8 cellular contexts compared by ENCODE assay signal in genomic region chr15:78873796-78874761, GRCh38. TPM values are rescaled to one million over a fixed set of nuclear protein-coding genes. Genes with fewer than 3 reads are reported as not detected.
DNase-seq lines count a peak whose midpoint lies in the region; ATAC-seq, FAIRE-seq and TF ChIP-seq lines count a peak whose summit lies in the region.

No MANE protein-coding gene starts in this region.

- H3K4me1 ChIP-seq in keratinocyte (ENCODE audit: control insufficient read depth, extremely low read depth, insufficient read depth, low read length) = peaks cover 31% of the 10 kb centered on the region

- peaks cover 3% of the 10 kb centered on the region for H3K9me1 ChIP-seq in keratinocyte (ENCODE audit: control insufficient read depth, extremely low read depth, insufficient read depth, low read length)

- dilution Hi-C loops in keratinocyte (cut with MboI; ENCODE audit: extremely low pct_ligation_motif_present, low sequenced_read_pairs) = no loop called here

- H3K79me2 ChIP-seq in keratinocyte (ENCODE audit: control insufficient read depth, insufficient read depth, low read length) = peaks cover 60% of the 10 kb centered on the region

- FAIRE-seq in keratinocyte (lab: Jason Lieb, UNC) = no peak

- H3K36me3 ChIP-seq in keratinocyte (ENCODE audit: control insufficient read depth in 2 of 2, extremely low read depth in 1 of 2, insufficient read depth in 2 of 2, low read length in 2 of 2) = no peaks in the 10 kb centered on the region

- peak overlapping the region; percentile 16 for H2AFZ ChIP-seq in keratinocyte (ENCODE audit: control insufficient read depth, low read length)

- peak; percentile 12 for DNase-seq in NCI-H1694 (lab: John Stamatoyannopoulos, UW)
- no peak for DNase-seq in NCI-H1694 treated with DMSO at 0.1 percent for 48 hours (lab: John Stamatoyannopoulos, UW)
- DNase-seq in OCI-M1 (lab: John Stamatoyannopoulos, UW) = peak; percentile 75
- no peak for DNase-seq in keratinocyte (ENCODE audit: low read depth, low spot score)
- DNase-seq in stimulated activated CD4-positive, alpha-beta T cell treated with anti-CD3 and anti-CD28 coated beads, Interleukin-4, amount 100 ng/mL, for 1 hour = peak; percentile 34

- H4K20me1 ChIP-seq in keratinocyte (ENCODE audit: control insufficient read depth, extremely low read depth, insufficient read depth, low read length) = peaks cover 48% of the 10 kb centered on the region

- H3K27me3 ChIP-seq in keratinocyte (ENCODE audit: control insufficient read depth, extremely low read depth, insufficient read depth, low read length) = no peaks in the 10 kb centered on the region

- TF ChIP-seq CTCF in keratinocyte (optimal IDR thresholded peaks at IDR 0.05 in 1 of 3, IDR thresholded peaks at IDR 0.05 in 1 of 3, conservative IDR thresholded peaks at IDR 0.05 in 1 of 3; ENCODE audit: extremely low read depth in 1 of 3, insufficient read depth in 2 of 3, low read length in 3 of 3) = peak in 1 of 3 experiments; percentile 6

- ATAC-seq in HG03025 (IDR thresholded peaks at IDR 0.05; ENCODE audit: low FRiP score, unreplicated experiment) = no peak
- ATAC-seq in HG03159 (IDR thresholded peaks at IDR 0.05; ENCODE audit: unreplicated experiment) = no peak

- H3K9me3 ChIP-seq in keratinocyte (ENCODE audit: control insufficient read depth, low read depth, low read length) = no peaks in the 10 kb centered on the region

- H3K9ac ChIP-seq in keratinocyte (ENCODE audit: control insufficient read depth, extremely low read depth, insufficient read depth, low read length) = peak overlapping the region; percentile 100

- H3K27ac ChIP-seq in angular gyrus (ENCODE audit: low read depth, low read length) (peak overlapping the region; percentile 99), keratinocyte (ENCODE audit: control insufficient read depth, insufficient read depth, low read length) (peak overlapping the region; percentile 99)

- H3K4me2 ChIP-seq in keratinocyte (ENCODE audit: control insufficient read depth, extremely low read depth, insufficient read depth, low read depth, low read length) = peak overlapping the region; percentile 91

- H3K4me3 ChIP-seq in keratinocyte (ENCODE audit: control insufficient read depth in 2 of 3, extremely low read depth in 1 of 3, insufficient read depth in 2 of 3, low read depth in 1 of 3, low read length in 3 of 3) = peak overlapping the region; percentile 85 to 99 (median 97)

RNA-seq across cellular contexts. Expression of gene MORF4L1, which starts 1.4 kb away (rescaled TPM):
- polyA plus RNA-seq in keratinocyte = 163 to 293 TPM (median 281 TPM) in 3 replicates
- polyA plus RNA-seq in keratinocyte (2011; ENCODE audit: low read depth) = 283 TPM
- polyA plus RNA-seq in keratinocyte (2011; cell fraction: cytosol; rRNA removed) = 231 and 274 TPM in 2 replicates
- polyA plus RNA-seq in keratinocyte (2011; cell fraction: nucleus; rRNA removed) = 114 and 151 TPM in 2 replicates
- polyA plus RNA-seq in keratinocyte (2012; ENCODE audit: low replicate concordance) = 194 and 269 TPM in 2 replicates
- polyA minus RNA-seq in keratinocyte = 26.2 to 85.8 TPM (median 49.6 TPM) in 3 replicates
- 60.4 TPM for polyA minus RNA-seq in keratinocyte (2011; cell fraction: cytosol; rRNA and poly(A)+ RNA removed)
- polyA minus RNA-seq in keratinocyte (2011; cell fraction: nucleus; rRNA and poly(A)+ RNA removed) = 30.8 and 66.9 TPM in 2 replicates

Comparison
In these comparisons a context has a peak if more than half of its experiments do, and no peak if none do; other contexts are left out.
1. DNase-seq: peak in NCI-H1694 (single experiment), OCI-M1 (single experiment) and stimulated activated CD4-positive, alpha-beta T cell treated with anti-CD3 and anti-CD28 coated beads, Interleukin-4, amount 100 ng/mL, for 1 hour (single experiment); none in NCI-H1694 treated with DMSO at 0.1 percent for 48 hours (single experiment) and keratinocyte (single experiment).